10 cellular contexts compared by ENCODE assay signal in genomic region chr5:158013939-158014338, GRCh38.
A peak's percentile ranks its signal among the peaks of the same experiment; 100 is the strongest.
DNase-seq lines count a peak whose midpoint lies in the region; ATAC-seq and TF ChIP-seq lines count a peak whose summit lies in the region.
"Had no signal": no experiment of that assay in that cellular context is flagged by ENCODE, and none has a peak within 500 bp of the region (broad histone marks: within the 10 kb centered on the region; RNA-seq: fewer than 3 reads in every experiment).

No MANE protein-coding gene starts in this region.

- H3K27me3 ChIP-seq in esophagus squamous epithelium: no peaks in the 10 kb centered on the region
- H3K27me3 ChIP-seq: gastrocnemius medialis had no signal

- H3K27me3 Mint-ChIP-seq in osteocyte (ENCODE audit: unreplicated experiment): peaks cover 47% of the 10 kb centered on the region

- TF ChIP-seq CTCF in GM10248 (IDR thresholded peaks at IDR 0.05; ENCODE audit: control extremely low read depth, extremely low read depth, low read depth, missing control alignments): peak; percentile 48
- peak in 4 of 6 experiments; percentile 24 to 55 (median 38) for TF ChIP-seq CTCF in esophagus squamous epithelium (IDR thresholded peaks at IDR 0.05)
- TF ChIP-seq CTCF in osteocyte (IDR thresholded peaks at IDR 0.05): peak; percentile 63

- H3K36me3 Mint-ChIP-seq in osteocyte (ENCODE audit: unreplicated experiment): no peaks in the 10 kb centered on the region

- CTCF ChIA-PET in GM10248 (lab: Yijun Ruan, JAX): interaction anchor here (0.8 to 1.0 kb wide), 3 partner anchors 61 to 209 kb away, joined by 3 to 5 read pairs (median 3); no protein-coding TSS in a partner anchor

- no peaks in the 10 kb centered on the region for H3K9me3 ChIP-seq in esophagus squamous epithelium
- H3K9me3 ChIP-seq: gastrocnemius medialis had no signal

- peaks cover 0 to 8% (median 0%) of the 10 kb centered on the region in 3 donors for H3K4me1 ChIP-seq in esophagus squamous epithelium
- H3K4me1 ChIP-seq: gastrocnemius medialis had no signal

- ATAC-seq in GM18517 (IDR thresholded peaks at IDR 0.05; ENCODE audit: unreplicated experiment): no peak
- ATAC-seq in GM21390 (IDR thresholded peaks at IDR 0.05; ENCODE audit: unreplicated experiment): no peak
- ATAC-seq: gastrocnemius medialis had no signal

- POLR2A ChIA-PET in GM10248 (lab: Yijun Ruan, JAX): no interaction called here

- no peak overlapping the region for H3K27ac Mint-ChIP-seq in osteocyte (ENCODE audit: unreplicated experiment)

- H3K36me3 ChIP-seq in esophagus squamous epithelium: no peaks in the 10 kb centered on the region
- H3K36me3 ChIP-seq: gastrocnemius medialis had no signal

- H3K4me3 Mint-ChIP-seq in osteocyte (ENCODE audit: unreplicated experiment): no peak overlapping the region

- no peak overlapping the region for H3K4me3 ChIP-seq in esophagus squamous epithelium
- H3K4me3 ChIP-seq: gastrocnemius medialis had no signal

- no peaks in the 10 kb centered on the region for H3K9me3 Mint-ChIP-seq in osteocyte (ENCODE audit: unreplicated experiment)

- 10 to 20% methylated on average over 6 of the region's 6 CpGs for WGBS in esophagus squamous epithelium, 2 donors

- intact Hi-C loops in esophagus squamous epithelium (cut with DNase I): no loop called here

- TF ChIP-seq POLR2A in esophagus squamous epithelium (IDR thresholded peaks at IDR 0.05): no peak

- H3K27ac ChIP-seq in esophagus squamous epithelium: no peak overlapping the region
- H3K27ac ChIP-seq: gastrocnemius medialis had no signal

- H3K4me1 Mint-ChIP-seq in osteocyte (ENCODE audit: unreplicated experiment): no peaks in the 10 kb centered on the region

- DNase-seq in GM10248 (ENCODE audit: extremely low spot score) (peak; percentile 21), NCI-H146 treated with DMSO at 0.1 percent for 48 hours (lab: John Stamatoyannopoulos, UW; ENCODE audit: unreplicated experiment) (peak; percentile 14), esophagus squamous epithelium (lab: John Stamatoyannopoulos, UW) (no peak), osteocyte (ENCODE audit: extremely low spot score, unreplicated experiment) (no peak), HK-2 (ENCODE audit: unreplicated experiment) (no peak), GDM1 (lab: John Stamatoyannopoulos, UW) (no peak)
- DNase-seq: NCI-H2081 treated with DMSO at 0.1 percent for 48 hours had no signal

Comparison
In these comparisons a context has a peak if more than half of its experiments do, and no peak if none do; other contexts are left out.
1. DNase-seq: peak in GM10248 (single experiment) and NCI-H146 treated with DMSO at 0.1 percent for 48 hours (single experiment); none in esophagus squamous epithelium (single experiment), osteocyte (single experiment), HK-2 (single experiment) and GDM1 (single experiment).
2. Peak in every context shown above with its lines, with median percentiles within 50 percentile points of each other: CTCF ChIP-seq.